ENCODE assay signal across 9 cellular contexts in the genomic region with DNA sequence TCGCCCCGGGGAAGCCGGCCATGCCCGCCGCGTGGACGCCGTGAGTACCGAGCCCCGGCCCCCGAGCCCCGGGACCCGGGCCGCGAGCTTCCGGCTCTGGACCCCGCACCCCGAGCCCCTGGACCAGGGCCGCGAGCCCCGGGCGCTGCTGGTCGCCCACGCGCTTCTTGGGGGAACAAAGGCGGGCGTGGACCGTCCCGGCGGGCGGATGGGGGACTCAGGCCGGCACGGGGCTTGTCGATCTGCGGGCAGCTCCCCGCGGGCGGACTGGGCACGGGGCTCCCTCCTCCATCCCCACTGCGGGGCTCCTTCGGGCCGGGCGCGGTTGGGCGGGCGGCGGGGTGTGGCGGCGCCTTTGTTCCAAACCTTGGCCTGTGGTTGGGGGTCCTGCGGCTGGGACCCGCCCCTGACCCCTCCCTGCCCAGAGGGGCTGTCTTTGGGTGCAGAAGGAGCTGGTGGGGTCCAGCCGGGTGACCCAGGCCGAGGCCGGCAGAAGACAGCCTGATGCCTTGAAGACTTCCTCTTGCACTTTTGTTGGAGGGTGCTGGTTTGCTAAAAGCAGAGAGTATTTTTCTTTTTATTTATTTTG. TPM values are rescaled to one million over a fixed set of nuclear protein-coding genes. Genes with fewer than 3 reads are reported as not detected.
A peak's percentile ranks its signal among the peaks of the same experiment; 100 is the strongest.
DNase-seq lines count a peak whose midpoint lies in the region; TF ChIP-seq lines count a peak whose summit lies in the region.
"Had no signal": no experiment of that assay in that cellular context is flagged by ENCODE, and none has a peak within 500 bp of the region (broad histone marks: within the 10 kb centered on the region; RNA-seq: fewer than 3 reads in every experiment).

No MANE protein-coding gene starts in this region.

- H3K27me3 ChIP-seq in CD8-positive, alpha-beta memory T cell (ENCODE audit: insufficient read depth, low read length, poor library complexity, severe bottlenecking) = no peaks in the 10 kb centered on the region
- H3K27me3 ChIP-seq in MM.1S (replicated peaks; ENCODE audit: insufficient read depth, low read length) (no peaks in the 10 kb centered on the region), neutrophil (no peaks in the 10 kb centered on the region)

- no peaks in the 10 kb centered on the region for H3F3A ChIP-seq in MM.1S (ENCODE audit: insufficient read depth, low read length)

- no peak for DNase-seq in CD8-positive, alpha-beta memory T cell
- DNase-seq in MM.1S (no peak), epithelial cell of proximal tubule (ENCODE audit: low read depth) (no peak), kidney tubule cell (ENCODE audit: low spot score) (no peak), NCI-H2196 (lab: John Stamatoyannopoulos, UW; ENCODE audit: unreplicated experiment) (no peak), germinal center (ENCODE audit: low spot score) (no peak)
- no peak for DNase-seq in stimulated activated CD8-positive, alpha-beta memory T cell treated with anti-CD3 and anti-CD28 coated beads, Interleukin-4, amount 100 ng/mL, for 48 hours

- POLR2A ChIA-PET in CD8-positive, alpha-beta memory T cell (lab: Charles Lee) = interaction anchor here (1.0 kb wide), 1 partner anchor 63 kb away, joined by 3 read pairs; no protein-coding TSS in a partner anchor

- CTCF ChIA-PET in CD8-positive, alpha-beta memory T cell (lab: Charles Lee) = interaction anchor here (1.0 to 2.0 kb wide), 3 partner anchors 20 to 60 kb away, joined by 3 to 6 read pairs (median 3); no protein-coding TSS in a partner anchor

- H3K27ac Mint-ChIP-seq in CD8-positive, alpha-beta memory T cell = peak overlapping the region in 5 of 8 donors; percentile 26 to 90 (median 63)

- no peaks in the 10 kb centered on the region for H3K9me3 Mint-ChIP-seq in CD8-positive, alpha-beta memory T cell

- H3K36me3 Mint-ChIP-seq in CD8-positive, alpha-beta memory T cell = peaks cover 0 to 27% (median 6%) of the 10 kb centered on the region in 3 donors

- peaks cover 13% of the 10 kb centered on the region for H3K36me3 ChIP-seq in CD8-positive, alpha-beta memory T cell (ENCODE audit: insufficient read depth, low read length)
- no peaks in the 10 kb centered on the region for H3K36me3 ChIP-seq in MM.1S (replicated peaks; ENCODE audit: insufficient read depth, low read length)
- H3K36me3 ChIP-seq in neutrophil = peaks cover 72% of the 10 kb centered on the region

- peak overlapping the region; percentile 69 to 84 (median 75) for H3K4me3 Mint-ChIP-seq in CD8-positive, alpha-beta memory T cell

- no peaks in the 10 kb centered on the region for H3K9me3 ChIP-seq in CD8-positive, alpha-beta memory T cell (ENCODE audit: low read length)
- no peaks in the 10 kb centered on the region for H3K9me3 ChIP-seq in MM.1S (replicated peaks; ENCODE audit: insufficient read depth, low read length)
- H3K9me3 ChIP-seq in neutrophil = no peaks in the 10 kb centered on the region

- peak overlapping the region; percentile 78 for H3K4me2 ChIP-seq in MM.1S (ENCODE audit: low read depth, low read length)
- H3K4me2 ChIP-seq: KMS-11 had no signal

- H2AFZ ChIP-seq in MM.1S (ENCODE audit: low read length) = 0 out of 2 replicates have a peak overlapping the region, but pooled peaks have one; percentile 31

- TF ChIP-seq CTCF in MM.1S (IDR thresholded peaks at IDR 0.05; ENCODE audit: low read length) = no peak
- TF ChIP-seq CTCF in epithelial cell of proximal tubule (conservative IDR thresholded peaks at IDR 0.05; ENCODE audit: low read depth, low read length) = no peak
- no peak for TF ChIP-seq CTCF in neutrophil (IDR thresholded peaks at IDR 0.05)

- H3K4me1 ChIP-seq in CD8-positive, alpha-beta memory T cell (ENCODE audit: insufficient read depth, low read length) = peaks cover 67% of the 10 kb centered on the region
- H3K4me1 ChIP-seq in MM.1S (ENCODE audit: low read length) (peaks cover 6% of the 10 kb centered on the region), neutrophil (ENCODE audit: control insufficient read depth in 1 of 2, insufficient read depth in 1 of 2, low read depth in 1 of 2, low read length in 1 of 2) (peaks cover 50 to 63% of the 10 kb centered on the region in 2 experiments)

- H3K27ac ChIP-seq in CD8-positive, alpha-beta memory T cell (ENCODE audit: low read depth, low read length) = no peak overlapping the region
- H3K27ac ChIP-seq in MM.1S (ENCODE audit: low read length) (no peak overlapping the region), neutrophil (peak overlapping the region; percentile 60)
- H3K27ac ChIP-seq: KMS-11 had no signal

- H4K20me1 ChIP-seq in MM.1S (ENCODE audit: insufficient read depth, low read length) = no peaks in the 10 kb centered on the region

- H3K9me2 ChIP-seq in MM.1S (replicated peaks; ENCODE audit: insufficient read depth, low read length) = no peaks in the 10 kb centered on the region

- peaks cover 55 to 72% (median 57%) of the 10 kb centered on the region in 3 donors for H3K4me1 Mint-ChIP-seq in CD8-positive, alpha-beta memory T cell

- H3K4me3 ChIP-seq in CD8-positive, alpha-beta memory T cell (ENCODE audit: low read length) = no peak overlapping the region
- peak overlapping the region; percentile 72 for H3K4me3 ChIP-seq in MM.1S (ENCODE audit: low read length)
- H3K4me3 ChIP-seq in epithelial cell of proximal tubule (ENCODE audit: low read depth, low read length) = peak overlapping the region; percentile 44
- peak overlapping the region; percentile 35 to 57 for H3K4me3 ChIP-seq in neutrophil (ENCODE audit: low read depth in 1 of 2, low read length in 1 of 2)

- peak overlapping the region; percentile 67; the same call in 1 of the 2 replicates for H3K9ac ChIP-seq in MM.1S (ENCODE audit: low read length)
- H3K9ac ChIP-seq: KMS-11 had no signal

- H3K27me3 Mint-ChIP-seq in CD8-positive, alpha-beta memory T cell = no peaks in the 10 kb centered on the region

- H3K79me2 ChIP-seq in MM.1S (ENCODE audit: low read length) = peaks cover 66% of the 10 kb centered on the region

RNA-seq across cellular contexts. Expression of a gene that starts 25.2 kb away (rescaled TPM):
- total RNA-seq in CD8-positive, alpha-beta memory T cell = 100 to 1,000 TPM; 185 to 192 TPM
- 217 TPM for polyA plus RNA-seq in CD8-positive, alpha-beta memory T cell
- total RNA-seq in epithelial cell of proximal tubule = 153 and 222 TPM in 2 replicates

RNA-seq across cellular contexts. Expression of a gene that starts 25.6 kb away (rescaled TPM):
- 10 to 100 TPM; 68.8 to 75.4 TPM for total RNA-seq in CD8-positive, alpha-beta memory T cell
- 35.7 TPM for polyA plus RNA-seq in CD8-positive, alpha-beta memory T cell
- 32.3 and 53.3 TPM in 2 replicates for total RNA-seq in epithelial cell of proximal tubule
